14 cellular contexts compared by ENCODE assay signal in the genomic region with DNA sequence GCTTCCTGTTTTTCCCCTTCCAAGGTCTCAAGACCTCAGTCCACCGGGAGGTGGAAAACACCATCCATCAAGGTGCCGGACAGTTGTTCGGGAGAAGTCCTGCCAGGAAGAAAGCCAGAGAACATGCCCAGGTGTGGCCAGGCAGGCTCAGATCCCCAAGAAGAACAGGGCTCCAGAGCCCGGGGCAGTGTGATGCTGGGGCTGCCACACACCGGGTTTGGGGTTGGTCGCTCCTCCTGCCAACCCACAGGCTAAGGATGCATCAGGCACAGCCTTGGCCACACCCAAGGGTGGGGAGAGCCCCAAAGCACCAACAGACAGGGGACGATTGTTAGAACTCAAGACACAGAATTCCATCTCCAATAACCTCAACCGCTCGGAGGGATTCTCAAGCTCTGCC.
"Had no signal": no experiment of that assay in that cellular context is flagged by ENCODE, and none has a peak within 500 bp of the region (broad histone marks: within the 10 kb centered on the region; RNA-seq: fewer than 3 reads in every experiment).

No MANE protein-coding gene starts in this region.

- H3K9me3 ChIP-seq: gastroesophageal sphincter, lower lobe of right lung, mucosa of descending colon, ovary, thyroid gland had no signal

- H3K27ac ChIP-seq: lower lobe of right lung, ovary had no signal

- H3K4me1 Mint-ChIP-seq: activated CD8-positive, alpha-beta memory T cell treated with anti-CD3 and anti-CD28 coated beads, Interleukin-2, amount 10 ng/mL, durations not matched to agents 7 days and 5 days had no signal

- H3K27me3 ChIP-seq: gastroesophageal sphincter, ovary, thyroid gland had no signal

- H3K36me3 Mint-ChIP-seq: activated CD8-positive, alpha-beta memory T cell treated with anti-CD3 and anti-CD28 coated beads, Interleukin-2, amount 10 ng/mL, durations not matched to agents 7 days and 5 days; activated naive CD8-positive, alpha-beta T cell treated with anti-CD3 and anti-CD28 coated beads for 36 hours; natural killer cell treated with Interleukin-12 subunit alpha and Interleukin-12 subunit beta and Interleukin-15 and Interleukin-18, amount 100 ng/mL, for 72 hours had no signal

- H3K36me3 ChIP-seq: gastroesophageal sphincter, lower lobe of right lung, ovary, thyroid gland had no signal

- H3K4me3 ChIP-seq: gastroesophageal sphincter, lower lobe of right lung, mucosa of descending colon, ovary, thyroid gland had no signal

- H3K27me3 Mint-ChIP-seq: activated CD8-positive, alpha-beta memory T cell treated with anti-CD3 and anti-CD28 coated beads, Interleukin-2, amount 10 ng/mL, durations not matched to agents 7 days and 5 days had no signal

- H3K4me3 Mint-ChIP-seq: activated CD8-positive, alpha-beta memory T cell treated with anti-CD3 and anti-CD28 coated beads, Interleukin-2, amount 10 ng/mL, durations not matched to agents 7 days and 5 days; activated naive CD8-positive, alpha-beta T cell treated with anti-CD3 and anti-CD28 coated beads for 36 hours; activated T-cell treated with anti-CD3 and anti-CD28 coated beads, Interleukin-2, amount 50 U/mL, for 24 hours; natural killer cell treated with Interleukin-12 subunit alpha and Interleukin-12 subunit beta and Interleukin-15 and Interleukin-18, amount 100 ng/mL, for 72 hours had no signal

- DNase-seq: activated CD4-positive, alpha-beta T cell treated with anti-CD3 and anti-CD28 coated beads, Interleukin-2, amount 50 U/mL, for 4 hours; activated CD4-positive, CD25-positive, alpha-beta regulatory T cell treated with anti-CD3 and anti-CD28 coated beads, Interleukin-2, amount 50 U/mL, for 72 hours; activated CD8-positive, alpha-beta memory T cell treated with anti-CD3 and anti-CD28 coated beads, Interleukin-2, amount 10 ng/mL, durations not matched to agents 7 days and 5 days; activated gamma-delta T cell; activated naive CD8-positive, alpha-beta T cell treated with anti-CD3 and anti-CD28 coated beads for 36 hours; activated T-cell treated with anti-CD3 and anti-CD28 coated beads, Interleukin-2, amount 50 U/mL, for 24 hours; kidney glomerular epithelial cell; lower lobe of right lung; mucosa of descending colon; ovary; retina; thyroid gland had no signal

- H3K27ac Mint-ChIP-seq: activated CD8-positive, alpha-beta memory T cell treated with anti-CD3 and anti-CD28 coated beads, Interleukin-2, amount 10 ng/mL, durations not matched to agents 7 days and 5 days; activated naive CD8-positive, alpha-beta T cell treated with anti-CD3 and anti-CD28 coated beads for 36 hours; activated T-cell treated with anti-CD3 and anti-CD28 coated beads, Interleukin-2, amount 50 U/mL, for 24 hours; natural killer cell treated with Interleukin-12 subunit alpha and Interleukin-12 subunit beta and Interleukin-15 and Interleukin-18, amount 100 ng/mL, for 72 hours had no signal

- H3K9me3 Mint-ChIP-seq: activated naive CD8-positive, alpha-beta T cell treated with anti-CD3 and anti-CD28 coated beads for 36 hours; activated T-cell treated with anti-CD3 and anti-CD28 coated beads, Interleukin-2, amount 50 U/mL, for 24 hours; natural killer cell treated with Interleukin-12 subunit alpha and Interleukin-12 subunit beta and Interleukin-15 and Interleukin-18, amount 100 ng/mL, for 72 hours had no signal
